ENCODE assay signal across 9 cellular contexts in genomic region chr1:115643219-115643618, GRCh38. TPM values are rescaled to one million over a fixed set of nuclear protein-coding genes. Genes with fewer than 3 reads are reported as not detected.
DNase-seq lines count a peak whose midpoint lies in the region; ATAC-seq and TF ChIP-seq lines count a peak whose summit lies in the region.
"Had no signal": no experiment of that assay in that cellular context is flagged by ENCODE, and none has a peak within 500 bp of the region (broad histone marks: within the 10 kb centered on the region; RNA-seq: fewer than 3 reads in every experiment).

No MANE protein-coding gene starts in this region.

- POLR2A ChIA-PET in PC-3 (lab: Charles Lee; ENCODE audit: unreplicated experiment), result no interaction called here

- no peak for DNase-seq in GM06990 (ENCODE audit: extremely low read depth, insufficient read length)
- no peak for DNase-seq in PC-3
- DNase-seq in prostate gland (ENCODE audit: low spot score), result no peak
- DNase-seq in G401 (ENCODE audit: low spot score), result no peak
- DNase-seq in NCI-H1092 treated with DMSO at 0.1 percent for 48 hours (lab: John Stamatoyannopoulos, UW), result no peak
- no peak for DNase-seq in T-helper 9 cell
- DNase-seq in hepatic stellate cell (ENCODE audit: low spot score), result no peak
- DNase-seq: NCI-H774 had no signal

- H3K9ac ChIP-seq in PC-3 (ENCODE audit: low read length), result peak overlapping the region; percentile 82

- H3K27ac ChIP-seq in PC-3 (ENCODE audit: low read length) (no peak overlapping the region), esophagus (ENCODE audit: low read depth in 2 of 2, low read length in 1 of 2) (peak overlapping the region; percentile 9 to 88), prostate gland (peak overlapping the region; percentile 70 to 77)

- H3K4me3 ChIP-seq in GM06990 (replicated peaks; ENCODE audit: low read depth, low read length) (peak overlapping the region; percentile 81), PC-3 (ENCODE audit: low read length) (peak overlapping the region; percentile 76), esophagus (ENCODE audit: low read depth in 1 of 2, low read length in 2 of 2) (peak overlapping the region in 1 of 2 donors; percentile 84), prostate gland (peak overlapping the region; percentile 77 to 78)

- TF ChIP-seq POLR2A in prostate gland (IDR thresholded peaks at IDR 0.05), result no peak

- H4K20me1 ChIP-seq in PC-3 (ENCODE audit: low read length), result peaks cover 35% of the 10 kb centered on the region; the same call in 1 of the 2 replicates

- CTCF ChIA-PET in PC-3 (lab: Charles Lee), result interaction anchor here (0.7 to 2.7 kb wide), 2 partner anchors 63 to 122 kb away, joined by 6 to 26 read pairs; no protein-coding TSS in a partner anchor

- H3K4me2 ChIP-seq in PC-3 (ENCODE audit: low read length), result peak overlapping the region; percentile 92

- intact Hi-C loops in PC-3 (cut with micrococcal nuclease), result loop anchor here (2.0 kb wide), 2 partner anchors 28 to 72 kb away; no protein-coding TSS in a partner anchor
- intact Hi-C loops in prostate gland (cut with DNase I), result loop anchor here (10.0 kb wide), 1 partner anchor 132 kb away; no protein-coding TSS in a partner anchor

- TF ChIP-seq CTCF in GM06990 (IDR thresholded peaks at IDR 0.05; ENCODE audit: insufficient read depth, low read length, poor library complexity, severe bottlenecking) (no peak), PC-3 (conservative IDR thresholded peaks at IDR 0.05; ENCODE audit: low read depth, low read length) (no peak), prostate gland (IDR thresholded peaks at IDR 0.05) (no peak)

- in situ Hi-C loops in G401 (cut with HindIII; ENCODE audit: low sequenced_read_pairs), result no loop called here

- peaks cover 29% of the 10 kb centered on the region for H3K4me1 ChIP-seq in PC-3 (ENCODE audit: insufficient read depth, low read length)
- peaks cover 3 to 7% of the 10 kb centered on the region in 2 donors for H3K4me1 ChIP-seq in esophagus (ENCODE audit: control insufficient read depth in 2 of 2, insufficient read depth in 2 of 2, low read length in 1 of 2)
- no peaks in the 10 kb centered on the region for H3K4me1 ChIP-seq in prostate gland (replicated peaks)

- H3K9me2 ChIP-seq in PC-3 (replicated peaks; ENCODE audit: low read length), result no peaks in the 10 kb centered on the region

- whole genome bisulfite sequencing in esophagus, 2 donors, result 35 to 38% methylated on average over 4 of the region's 4 CpGs
- WGBS in prostate gland, result 31% methylated on average over 4 of the region's 4 CpGs

- TSS peak; percentile 33 for BruUV-seq in PC-3 (replicated peaks; lab: Mats Ljungman, UMichigan)

- H2AFZ ChIP-seq in PC-3 (ENCODE audit: low read length), result peak overlapping the region; percentile 66

- H3K79me2 ChIP-seq in PC-3 (ENCODE audit: low read length), result peaks cover 62% of the 10 kb centered on the region

- H3F3A ChIP-seq in PC-3 (ENCODE audit: low read length, unreplicated experiment), result no peaks in the 10 kb centered on the region

- H3K36me3 ChIP-seq in GM06990 (ENCODE audit: control insufficient read depth, insufficient read depth, low read length), result no peaks in the 10 kb centered on the region
- H3K36me3 ChIP-seq in PC-3 (ENCODE audit: low read depth, low read length), result no peaks in the 10 kb centered on the region
- H3K36me3 ChIP-seq in esophagus (ENCODE audit: control insufficient read depth in 2 of 2, insufficient read depth in 2 of 2, low read length in 1 of 2), result no peaks in the 10 kb centered on the region
- no peaks in the 10 kb centered on the region for H3K36me3 ChIP-seq in prostate gland

- H3K9me3 ChIP-seq in PC-3 (ENCODE audit: low read length), result no peaks in the 10 kb centered on the region
- peaks cover 4% of the 10 kb centered on the region in 2 donors for H3K9me3 ChIP-seq in esophagus (ENCODE audit: control insufficient read depth in 2 of 2, insufficient read depth in 1 of 2, low read depth in 1 of 2, low read length in 1 of 2)
- H3K9me3 ChIP-seq in prostate gland, result no peaks in the 10 kb centered on the region

- H3K27me3 ChIP-seq in GM06990 (replicated peaks; ENCODE audit: control insufficient read depth, insufficient read depth, low read length) (no peaks in the 10 kb centered on the region), PC-3 (ENCODE audit: low read length) (no peaks in the 10 kb centered on the region), esophagus (ENCODE audit: control insufficient read depth in 1 of 2, insufficient read depth in 2 of 2, low read length in 2 of 2) (no peaks in the 10 kb centered on the region), prostate gland (replicated peaks; ENCODE audit: insufficient read depth) (no peaks in the 10 kb centered on the region)

- ATAC-seq in PC-3, result no peak

RNA-seq across cellular contexts. Expression of gene VANGL1, which starts 1.4 kb away (rescaled TPM):
- total RNA-seq in PC-3 (2014; rRNA removed) (23.1 and 40.5 TPM in 2 replicates), prostate gland (10 to 100 TPM; 12.3 to 16.2 TPM)
- 1 to 10 TPM; 3.4 to 4.1 TPM for polyA plus RNA-seq in esophagus
- total RNA-seq in G401 (2014; rRNA removed; shearing (Covaris generic)), result 1.5 and 2.3 TPM in 2 replicates
